In the genomic region with DNA sequence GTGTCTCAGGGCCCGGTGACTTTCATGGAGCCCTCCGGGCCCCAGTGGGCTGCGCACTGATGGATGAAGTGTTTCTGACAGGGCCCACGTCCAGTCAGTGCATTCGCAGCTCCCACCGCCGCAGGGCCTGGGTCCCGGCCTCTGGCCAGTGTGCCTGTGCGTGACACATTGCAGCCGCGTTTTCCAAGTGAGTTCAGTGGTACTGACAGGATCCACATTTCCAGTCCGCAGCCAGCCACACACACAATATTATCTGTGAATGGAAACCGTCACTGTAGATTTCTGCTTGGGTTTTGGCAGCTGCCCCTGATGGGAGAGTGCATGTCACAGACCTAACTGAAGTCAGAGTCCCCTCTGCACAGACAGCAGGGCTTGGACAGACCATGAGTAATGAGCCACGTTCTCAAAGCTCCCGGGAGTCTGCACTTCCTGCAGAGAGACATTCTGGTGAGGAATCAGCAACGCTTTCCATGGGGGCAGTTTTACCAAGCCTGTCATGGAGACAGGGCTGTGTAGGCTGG, we compare ENCODE assay signal across 17 cellular contexts.
DNase-seq lines count a peak whose midpoint lies in the region; ATAC-seq and TF ChIP-seq lines count a peak whose summit lies in the region.
"Had no signal": no experiment of that assay in that cellular context is flagged by ENCODE, and none has a peak within 500 bp of the region (broad histone marks: within the 10 kb centered on the region; RNA-seq: fewer than 3 reads in every experiment).

No MANE protein-coding gene starts in this region.

- H3K4me1 ChIP-seq in SK-N-SH (ENCODE audit: control insufficient read depth in 1 of 2, insufficient read depth in 2 of 2, low read depth in 1 of 2, low read length in 1 of 2) = no peaks in the 10 kb centered on the region; a peak in 1 of 4 replicates
- H3K4me1 ChIP-seq: adrenal gland had no signal

- no peak for ATAC-seq in SK-N-SH treated with all-trans-retinoic acid at 6 μM for 48 hours
- peak; percentile 31 for ATAC-seq in esophagus mucosa
- ATAC-seq: Panc1, T-helper 17 cell had no signal

- H3F3A ChIP-seq in SK-N-SH (replicated peaks; ENCODE audit: insufficient read depth) = no peaks in the 10 kb centered on the region

- H3K79me2 ChIP-seq in SK-N-SH (ENCODE audit: insufficient read depth) = no peaks in the 10 kb centered on the region

- no peak overlapping the region for H2AFZ ChIP-seq in SK-N-SH (ENCODE audit: low read depth)

- no peak overlapping the region for H3K4me3 ChIP-seq in SK-N-SH (ENCODE audit: low read depth in 2 of 2, low read length in 1 of 2)
- H3K4me3 ChIP-seq in WERI-Rb-1 (ENCODE audit: low read depth, low read length) = no peak overlapping the region
- H3K4me3 ChIP-seq: adrenal gland had no signal

- no peaks in the 10 kb centered on the region for H3K27me3 ChIP-seq in SK-N-SH (ENCODE audit: insufficient read depth)
- peaks cover 64% of the 10 kb centered on the region for H3K27me3 ChIP-seq in WERI-Rb-1 (ENCODE audit: insufficient read depth, low read depth, severe bottlenecking)
- H3K27me3 ChIP-seq: adrenal gland had no signal

- POLR2A ChIA-PET in SK-N-SH (lab: Yijun Ruan, JAX) = no interaction called here

- DNase-seq in SK-N-SH (peak; percentile 32), kidney glomerular epithelial cell (lab: John Stamatoyannopoulos, UW) (peak; percentile 4), stromal cell of bone marrow (ENCODE audit: low read depth) (peak; percentile 19), WERI-Rb-1 (no peak), DMS114 treated with DMSO at 0.1 percent for 48 hours (lab: John Stamatoyannopoulos, UW; ENCODE audit: unreplicated experiment) (no peak)
- DNase-seq in stimulated activated CD4-positive, alpha-beta T cell treated with anti-CD3 and anti-CD28 coated beads, Interleukin-4, amount 100 ng/mL, for 4 hours = no peak
- DNase-seq: activated CD4-positive, alpha-beta T cell treated with anti-CD3 and anti-CD28 coated beads for 1 hour; activated T-cell treated with anti-CD3 and anti-CD28 coated beads for 4 hours; glutamatergic neuron; NCI-H1436 treated with DMSO at 0.1 percent for 48 hours; NCI-H524 treated with DMSO at 0.1 percent for 48 hours; nucleus accumbens; T-helper 17 cell had no signal

- no peaks in the 10 kb centered on the region; the same call in 1 of the 2 replicates for H3K9me2 ChIP-seq in SK-N-SH

- no peak overlapping the region for H3K27ac ChIP-seq in SK-N-SH (ENCODE audit: low read depth in 2 of 2, low read length in 1 of 2)
- H3K27ac ChIP-seq in WERI-Rb-1 = no peak overlapping the region
- H3K27ac ChIP-seq: adrenal gland had no signal

- no peak overlapping the region for H3K9ac ChIP-seq in SK-N-SH

- TF ChIP-seq EP300 in SK-N-SH (IDR thresholded peaks at IDR 0.05; ENCODE audit: borderline replicate concordance in 1 of 2, low read depth in 1 of 2, low read length in 1 of 2) = no peak

- 40% methylated on average over 13 of the region's 16 CpGs for WGBS in SK-N-SH (ENCODE audit: low lambda C conversion rate)

- no peaks in the 10 kb centered on the region for H3K9me3 ChIP-seq in SK-N-SH
- H3K9me3 ChIP-seq in WERI-Rb-1 (ENCODE audit: severe bottlenecking) = no peaks in the 10 kb centered on the region
- H3K9me3 ChIP-seq: adrenal gland had no signal

- H4K20me1 ChIP-seq in SK-N-SH (ENCODE audit: insufficient read depth) = no peaks in the 10 kb centered on the region

- TF ChIP-seq CTCF in SK-N-SH (IDR thresholded peaks at IDR 0.05) (no peak), WERI-Rb-1 (IDR thresholded peaks at IDR 0.05; ENCODE audit: low read depth, low read length) (no peak)

- no peak for TF ChIP-seq RAD21 in SK-N-SH (IDR thresholded peaks at IDR 0.05; ENCODE audit: low read length)

- CTCF ChIA-PET in SK-N-SH (lab: Yijun Ruan, JAX) = no interaction called here

- H3K36me3 ChIP-seq in SK-N-SH (replicated peaks in 1 of 2; ENCODE audit: control insufficient read depth in 1 of 2, insufficient read depth in 2 of 2, low read length in 1 of 2) (no peaks in the 10 kb centered on the region), WERI-Rb-1 (no peaks in the 10 kb centered on the region)
- H3K36me3 ChIP-seq: adrenal gland had no signal

- no peak overlapping the region for H3K4me2 ChIP-seq in SK-N-SH

TF ChIP-seq in SK-N-SH, 30 proteins besides CTCF, POLR2A, EP300 and RAD21 (continues in another document):
- TF ChIP-seq EZH2phosphoT487 (IDR thresholded peaks at IDR 0.05; ENCODE audit: borderline replicate concordance, low read depth) (no peak), YY1 (IDR thresholded peaks at IDR 0.05; ENCODE audit: low read depth) (no peak), ELF1 (IDR thresholded peaks at IDR 0.05) (no peak)
- TF ChIP-seq, protein P1, sequence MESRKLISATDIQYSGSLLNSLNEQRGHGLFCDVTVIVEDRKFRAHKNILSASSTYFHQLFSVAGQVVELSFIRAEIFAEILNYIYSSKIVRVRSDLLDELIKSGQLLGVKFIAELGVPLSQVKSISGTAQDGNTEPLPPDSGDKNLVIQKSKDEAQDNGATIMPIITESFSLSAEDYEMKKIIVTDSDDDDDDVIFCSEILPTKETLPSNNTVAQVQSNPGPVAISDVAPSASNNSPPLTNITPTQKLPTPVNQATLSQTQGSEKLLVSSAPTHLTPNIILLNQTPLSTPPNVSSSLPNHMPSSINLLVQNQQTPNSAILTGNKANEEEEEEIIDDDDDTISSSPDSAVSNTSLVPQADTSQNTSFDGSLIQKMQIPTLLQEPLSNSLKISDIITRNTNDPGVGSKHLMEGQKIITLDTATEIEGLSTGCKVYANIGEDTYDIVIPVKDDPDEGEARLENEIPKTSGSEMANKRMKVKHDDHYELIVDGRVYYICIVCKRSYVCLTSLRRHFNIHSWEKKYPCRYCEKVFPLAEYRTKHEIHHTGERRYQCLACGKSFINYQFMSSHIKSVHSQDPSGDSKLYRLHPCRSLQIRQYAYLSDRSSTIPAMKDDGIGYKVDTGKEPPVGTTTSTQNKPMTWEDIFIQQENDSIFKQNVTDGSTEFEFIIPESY (IDR thresholded peaks at IDR 0.05; ENCODE audit: borderline replicate concordance, low read depth) = no peak
- TF ChIP-seq, protein P2, sequence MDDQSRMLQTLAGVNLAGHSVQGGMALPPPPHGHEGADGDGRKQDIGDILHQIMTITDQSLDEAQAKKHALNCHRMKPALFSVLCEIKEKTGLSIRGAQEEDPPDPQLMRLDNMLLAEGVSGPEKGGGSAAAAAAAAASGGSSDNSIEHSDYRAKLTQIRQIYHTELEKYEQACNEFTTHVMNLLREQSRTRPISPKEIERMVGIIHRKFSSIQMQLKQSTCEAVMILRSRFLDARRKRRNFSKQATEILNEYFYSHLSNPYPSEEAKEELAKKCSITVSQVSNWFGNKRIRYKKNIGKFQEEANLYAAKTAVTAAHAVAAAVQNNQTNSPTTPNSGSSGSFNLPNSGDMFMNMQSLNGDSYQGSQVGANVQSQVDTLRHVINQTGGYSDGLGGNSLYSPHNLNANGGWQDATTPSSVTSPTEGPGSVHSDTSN (IDR thresholded peaks at IDR 0.05) = no peak
- TF ChIP-seq, protein P3, sequence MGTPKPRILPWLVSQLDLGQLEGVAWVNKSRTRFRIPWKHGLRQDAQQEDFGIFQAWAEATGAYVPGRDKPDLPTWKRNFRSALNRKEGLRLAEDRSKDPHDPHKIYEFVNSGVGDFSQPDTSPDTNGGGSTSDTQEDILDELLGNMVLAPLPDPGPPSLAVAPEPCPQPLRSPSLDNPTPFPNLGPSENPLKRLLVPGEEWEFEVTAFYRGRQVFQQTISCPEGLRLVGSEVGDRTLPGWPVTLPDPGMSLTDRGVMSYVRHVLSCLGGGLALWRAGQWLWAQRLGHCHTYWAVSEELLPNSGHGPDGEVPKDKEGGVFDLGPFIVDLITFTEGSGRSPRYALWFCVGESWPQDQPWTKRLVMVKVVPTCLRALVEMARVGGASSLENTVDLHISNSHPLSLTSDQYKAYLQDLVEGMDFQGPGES (IDR thresholded peaks at IDR 0.05; ENCODE audit: low read depth, low read length) = no peak

TF ChIP-seq in SK-N-SH treated with all-trans-retinoic acid at 6 μM for 48 hours, 23 proteins besides CTCF, POLR2A, EP300 and RAD21:
- TF ChIP-seq ZNF8 (CRISPR knock-in tag; IDR thresholded peaks at IDR 0.05) (no peak), RARB (CRISPR knock-in tag; IDR thresholded peaks at IDR 0.05) (no peak), BACH2 (CRISPR knock-in tag; IDR thresholded peaks at IDR 0.05; ENCODE audit: borderline replicate concordance) (no peak), ZC3H10 (CRISPR knock-in tag; IDR thresholded peaks at IDR 0.05) (no peak), ZNF70 (CRISPR knock-in tag; IDR thresholded peaks at IDR 0.05) (no peak), ARNTL (CRISPR knock-in tag; IDR thresholded peaks at IDR 0.05; ENCODE audit: borderline replicate concordance, low read depth) (no peak)
- TF ChIP-seq, protein P4, sequence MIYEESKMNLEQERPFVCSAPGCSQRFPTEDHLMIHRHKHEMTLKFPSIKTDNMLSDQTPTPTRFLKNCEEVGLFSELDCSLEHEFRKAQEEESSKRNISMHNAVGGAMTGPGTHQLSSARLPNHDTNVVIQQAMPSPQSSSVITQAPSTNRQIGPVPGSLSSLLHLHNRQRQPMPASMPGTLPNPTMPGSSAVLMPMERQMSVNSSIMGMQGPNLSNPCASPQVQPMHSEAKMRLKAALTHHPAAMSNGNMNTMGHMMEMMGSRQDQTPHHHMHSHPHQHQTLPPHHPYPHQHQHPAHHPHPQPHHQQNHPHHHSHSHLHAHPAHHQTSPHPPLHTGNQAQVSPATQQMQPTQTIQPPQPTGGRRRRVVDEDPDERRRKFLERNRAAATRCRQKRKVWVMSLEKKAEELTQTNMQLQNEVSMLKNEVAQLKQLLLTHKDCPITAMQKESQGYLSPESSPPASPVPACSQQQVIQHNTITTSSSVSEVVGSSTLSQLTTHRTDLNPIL (CRISPR knock-in tag; IDR thresholded peaks at IDR 0.05; ENCODE audit: low read depth) = no peak
- TF ChIP-seq, protein P5, sequence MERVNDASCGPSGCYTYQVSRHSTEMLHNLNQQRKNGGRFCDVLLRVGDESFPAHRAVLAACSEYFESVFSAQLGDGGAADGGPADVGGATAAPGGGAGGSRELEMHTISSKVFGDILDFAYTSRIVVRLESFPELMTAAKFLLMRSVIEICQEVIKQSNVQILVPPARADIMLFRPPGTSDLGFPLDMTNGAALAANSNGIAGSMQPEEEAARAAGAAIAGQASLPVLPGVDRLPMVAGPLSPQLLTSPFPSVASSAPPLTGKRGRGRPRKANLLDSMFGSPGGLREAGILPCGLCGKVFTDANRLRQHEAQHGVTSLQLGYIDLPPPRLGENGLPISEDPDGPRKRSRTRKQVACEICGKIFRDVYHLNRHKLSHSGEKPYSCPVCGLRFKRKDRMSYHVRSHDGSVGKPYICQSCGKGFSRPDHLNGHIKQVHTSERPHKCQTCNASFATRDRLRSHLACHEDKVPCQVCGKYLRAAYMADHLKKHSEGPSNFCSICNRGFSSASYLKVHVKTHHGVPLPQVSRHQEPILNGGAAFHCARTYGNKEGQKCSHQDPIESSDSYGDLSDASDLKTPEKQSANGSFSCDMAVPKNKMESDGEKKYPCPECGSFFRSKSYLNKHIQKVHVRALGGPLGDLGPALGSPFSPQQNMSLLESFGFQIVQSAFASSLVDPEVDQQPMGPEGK (CRISPR knock-in tag; IDR thresholded peaks at IDR 0.05; ENCODE audit: borderline replicate concordance) = no peak
TF ChIP-seq in SK-N-SH treated with all-trans-retinoic acid at 6 μM for 48 hours: peak in this region for 0.

Comparison
In these comparisons a context has a peak if more than half of its experiments do, and no peak if none do; other contexts are left out.
1. DNase-seq: peak in SK-N-SH (single experiment), kidney glomerular epithelial cell (single experiment) and stromal cell of bone marrow (single experiment); none in WERI-Rb-1 (single experiment), stimulated activated CD4-positive, alpha-beta T cell treated with anti-CD3 and anti-CD28 coated beads, Interleukin-4, amount 100 ng/mL, for 4 hours (0 of 2) and DMS114 treated with DMSO at 0.1 percent for 48 hours (single experiment).